ENCODE assay signal across 13 cellular contexts in genomic region chr3:37492468-37492867, GRCh38. TPM values are rescaled to one million over a fixed set of nuclear protein-coding genes. Genes with fewer than 3 reads are reported as not detected.
A peak's percentile ranks its signal among the peaks of the same experiment; 100 is the strongest.
DNase-seq lines count a peak whose midpoint lies in the region; ATAC-seq and TF ChIP-seq lines count a peak whose summit lies in the region.
"Had no signal": no experiment of that assay in that cellular context is flagged by ENCODE, and none has a peak within 500 bp of the region (broad histone marks: within the 10 kb centered on the region; RNA-seq: fewer than 3 reads in every experiment).

No MANE protein-coding gene starts in this region.

- H3K36me3 ChIP-seq in heart right ventricle (peaks cover 0 to 22% (median 0%) of the 10 kb centered on the region in 9 donors), ascending aorta (peaks cover 3 to 12% of the 10 kb centered on the region in 2 donors), mesenchymal stem cell (ENCODE audit: control insufficient read depth in 1 of 2, insufficient read depth in 2 of 2, low read depth in 1 of 2, low read length in 2 of 2) (no peaks in the 10 kb centered on the region), tibial artery (peaks cover 0 to 5% (median 0%) of the 10 kb centered on the region in 3 donors)

- H3K9me3 ChIP-seq in heart right ventricle (no peaks in the 10 kb centered on the region), ascending aorta (no peaks in the 10 kb centered on the region), mesenchymal stem cell (ENCODE audit: control insufficient read depth, low read length) (peaks cover 4% of the 10 kb centered on the region), tibial artery (no peaks in the 10 kb centered on the region)

- TF ChIP-seq CTCF in heart right ventricle (IDR thresholded peaks at IDR 0.05) (no peak), ascending aorta (IDR thresholded peaks at IDR 0.05) (no peak), tibial artery (IDR thresholded peaks at IDR 0.05) (no peak)

- peak overlapping the region; percentile 14 for H3K9ac ChIP-seq in mesenchymal stem cell (ENCODE audit: low read length)

- H3K4me1 ChIP-seq in heart right ventricle: peaks cover 16 to 72% (median 57%) of the 10 kb centered on the region in 9 donors
- peaks cover 7 to 47% of the 10 kb centered on the region in 2 donors for H3K4me1 ChIP-seq in ascending aorta
- H3K4me1 ChIP-seq in mesenchymal stem cell (ENCODE audit: control insufficient read depth, insufficient read depth, low read depth, low read length): no peaks in the 10 kb centered on the region
- peaks cover 3 to 46% (median 40%) of the 10 kb centered on the region in 4 donors for H3K4me1 ChIP-seq in tibial artery

- H3K4ac ChIP-seq in mesenchymal stem cell (ENCODE audit: low read depth in 1 of 2, low read length in 2 of 2): no peak overlapping the region

- H3K14ac ChIP-seq in mesenchymal stem cell (ENCODE audit: low read length in 2 of 2): no peak overlapping the region

- no peak overlapping the region for H3K4me3 ChIP-seq in heart right ventricle
- no peak overlapping the region for H3K4me3 ChIP-seq in ascending aorta
- no peak overlapping the region for H3K4me3 ChIP-seq in mesenchymal stem cell (ENCODE audit: insufficient read depth in 1 of 2, low read depth in 1 of 2, low read length in 2 of 2)
- no peak overlapping the region for H3K4me3 ChIP-seq in tibial artery

- no peak overlapping the region for H2BK15ac ChIP-seq in mesenchymal stem cell (ENCODE audit: low read depth, poor library complexity, severe bottlenecking)

- no peak overlapping the region for H2AFZ ChIP-seq in mesenchymal stem cell (ENCODE audit: low read depth, low read length)

- no peak overlapping the region for H4K8ac ChIP-seq in mesenchymal stem cell (ENCODE audit: low read length)

- intact Hi-C loops in heart right ventricle (cut with DNase I) (loop anchor here in 3 of 10 donors (2.0 to 5.0 kb wide), 2 partner anchors 34 to 35 kb away; no protein-coding TSS in a partner anchor), left cardiac atrium (cut with DNase I) (loop anchor here in 1 of 2 donors (5.0 kb wide), 1 partner anchor 35 kb away; no protein-coding TSS in a partner anchor), ascending aorta (cut with DNase I) (loop anchor here (5.0 kb wide), 1 partner anchor 35 kb away; no protein-coding TSS in a partner anchor), tibial artery (cut with DNase I; ENCODE audit: low total_unique reads) (no loop called here)

- WGBS in heart right ventricle, 2 donors: 30 to 31% methylated on average over 2 of the region's 2 CpGs
- 87% methylated on average over 2 of the region's 2 CpGs for WGBS in mesenchymal stem cell

- no peaks in the 10 kb centered on the region for H3K79me1 ChIP-seq in mesenchymal stem cell (replicated peaks; ENCODE audit: low read length, poor library complexity, severe bottlenecking)

- H2AK5ac ChIP-seq in mesenchymal stem cell (ENCODE audit: low read length, severe bottlenecking): no peak overlapping the region

- H3K18ac ChIP-seq in mesenchymal stem cell (ENCODE audit: low read depth in 1 of 2, low read length in 2 of 2): no peak overlapping the region

- H3K4me2 ChIP-seq in mesenchymal stem cell (ENCODE audit: low read length, poor library complexity, severe bottlenecking): no peak overlapping the region

- no peaks in the 10 kb centered on the region for H3K27me3 ChIP-seq in heart right ventricle
- no peaks in the 10 kb centered on the region for H3K27me3 ChIP-seq in ascending aorta
- peaks cover 0 to 12% of the 10 kb centered on the region in 2 experiments for H3K27me3 ChIP-seq in mesenchymal stem cell (ENCODE audit: control insufficient read depth in 1 of 2, insufficient read depth in 1 of 2, low read length in 2 of 2)
- H3K27me3 ChIP-seq in tibial artery: no peaks in the 10 kb centered on the region

- H3K27ac ChIP-seq in heart right ventricle (peak overlapping the region; percentile 12 to 83 (median 77)), ascending aorta (peak overlapping the region; percentile 85 to 90), mesenchymal stem cell (ENCODE audit: low read length, poor library complexity, severe bottlenecking) (no peak overlapping the region), tibial artery (peak overlapping the region; percentile 78 to 81)

- H3K23ac ChIP-seq in mesenchymal stem cell (ENCODE audit: low read length in 2 of 2): no peak overlapping the region

- H4K91ac ChIP-seq in mesenchymal stem cell (ENCODE audit: low read length): no peak overlapping the region

- H2BK5ac ChIP-seq in mesenchymal stem cell (ENCODE audit: low read depth, low read length, poor library complexity, severe bottlenecking): no peak overlapping the region

- DNase-seq in heart right ventricle (no peak), left cardiac atrium (no peak), ascending aorta (ENCODE audit: low spot score in 2 of 2) (no peak), mesenchymal stem cell (no peak), tibial artery (no peak), 8988T (no peak)
- DNase-seq: activated CD4-positive, alpha-beta T cell treated with anti-CD3 and anti-CD28 coated beads for 4 hours; immature natural killer cell; NCI-H526 treated with DMSO at 0.1 percent for 48 hours; small intestine; stimulated activated CD4-positive, alpha-beta T cell treated with anti-CD3 and anti-CD28 coated beads, Interleukin-4, amount 100 ng/mL, for 1 hour had no signal

- no peak overlapping the region for H2BK120ac ChIP-seq in mesenchymal stem cell (ENCODE audit: low read depth, low read length)

- no peak overlapping the region for H2BK12ac ChIP-seq in mesenchymal stem cell (ENCODE audit: low read length in 2 of 2)

- no peak for ATAC-seq in heart right ventricle
- ATAC-seq in left cardiac atrium: no peak
- no peak for ATAC-seq in HG03139 (IDR thresholded peaks at IDR 0.05; ENCODE audit: unreplicated experiment)
- no peak for ATAC-seq in HG03354 (IDR thresholded peaks at IDR 0.05; ENCODE audit: poor library complexity, severe bottlenecking, unreplicated experiment)

RNA-seq across cellular contexts. Expression of gene ITGA9, which starts 40.5 kb away (rescaled TPM):
- total RNA-seq in heart right ventricle (100 to 1,000 TPM in 1 of 10 donors, 10 to 100 TPM in 9; 35.6 to 104 (median 73.5) TPM), left cardiac atrium (10 to 100 TPM; 11.1 to 29.1 TPM), ascending aorta (56.5 TPM)
- 10 to 100 TPM; 10.8 to 14.2 TPM for polyA plus RNA-seq in heart right ventricle
- polyA plus RNA-seq in mesenchymal stem cell (2013, experiment 1 of 2): 0.14 TPM
- 0.07 TPM for polyA plus RNA-seq in mesenchymal stem cell (2013, experiment 2 of 2)
- polyA plus RNA-seq: immature natural killer cell had no signal
